Comparison of ENCODE assay signal across 8 cellular contexts in genomic region chr18:58785171-58785805, GRCh38.
A peak's percentile ranks its signal among the peaks of the same experiment; 100 is the strongest.
DNase-seq lines count a peak whose midpoint lies in the region; ATAC-seq and TF ChIP-seq lines count a peak whose summit lies in the region.
"Had no signal": no experiment of that assay in that cellular context is flagged by ENCODE, and none has a peak within 500 bp of the region (broad histone marks: within the 10 kb centered on the region; RNA-seq: fewer than 3 reads in every experiment).

No MANE protein-coding gene starts in this region.

- H3K9me2 ChIP-seq in SK-N-SH: no peaks in the 10 kb centered on the region

- H3K9me3 Mint-ChIP-seq in stimulated activated effector memory CD8-positive, alpha-beta T cell treated with anti-CD3 and anti-CD28 coated beads, Interleukin-12 subunit alpha, Interleukin-12 subunit beta, amount 100 ng/mL, for 72 hours: no peaks in the 10 kb centered on the region
- H3K9me3 Mint-ChIP-seq: central memory CD8-positive, alpha-beta T cell had no signal

- no peak; the same call in 1 of the 2 replicates for TF ChIP-seq CTCF in SK-N-SH (IDR thresholded peaks at IDR 0.05)

- POLR2A ChIA-PET in SK-N-SH (lab: Yijun Ruan, JAX): no interaction called here

- H3K36me3 ChIP-seq in SK-N-SH (replicated peaks in 1 of 2; ENCODE audit: control insufficient read depth in 1 of 2, insufficient read depth in 2 of 2, low read length in 1 of 2): no peaks in the 10 kb centered on the region
- H3K36me3 ChIP-seq in thymus (ENCODE audit: control insufficient read depth, insufficient read depth): no peaks in the 10 kb centered on the region

- H3K9me3 ChIP-seq in SK-N-SH: no peaks in the 10 kb centered on the region
- H3K9me3 ChIP-seq in right cardiac atrium (ENCODE audit: control insufficient read depth, low read length): no peaks in the 10 kb centered on the region
- no peaks in the 10 kb centered on the region for H3K9me3 ChIP-seq in thymus (ENCODE audit: control insufficient read depth)

- H3K4me3 ChIP-seq in SK-N-SH (ENCODE audit: low read depth in 2 of 2, low read length in 1 of 2) (no peak overlapping the region), right cardiac atrium (ENCODE audit: low read length) (no peak overlapping the region), thymus (ENCODE audit: low read length) (no peak overlapping the region)

- H3K27me3 ChIP-seq in SK-N-SH (ENCODE audit: insufficient read depth) (no peaks in the 10 kb centered on the region), right cardiac atrium (ENCODE audit: control insufficient read depth, insufficient read depth) (no peaks in the 10 kb centered on the region), thymus (ENCODE audit: control insufficient read depth, insufficient read depth) (no peaks in the 10 kb centered on the region)

- H3K4me1 ChIP-seq in SK-N-SH (ENCODE audit: control insufficient read depth in 1 of 2, insufficient read depth in 2 of 2, low read depth in 1 of 2, low read length in 1 of 2) (peaks cover 2 to 14% of the 10 kb centered on the region in 2 experiments; a peak in 2 of 4 replicates), right cardiac atrium (ENCODE audit: control insufficient read depth, insufficient read depth, low read length) (peaks cover 17% of the 10 kb centered on the region), thymus (ENCODE audit: control insufficient read depth, insufficient read depth, low read length) (no peaks in the 10 kb centered on the region)

- peak in 1 of 2 experiments; percentile 44; a peak in 1 of 4 replicates for TF ChIP-seq EP300 in SK-N-SH (IDR thresholded peaks at IDR 0.05; ENCODE audit: borderline replicate concordance in 1 of 2, low read depth in 1 of 2, low read length in 1 of 2)

- no peaks in the 10 kb centered on the region for H3K79me2 ChIP-seq in SK-N-SH (ENCODE audit: insufficient read depth)

- intact Hi-C loops in right cardiac atrium (cut with DNase I): loop anchor here in 3 of 4 donors (2.0 to 10.0 kb wide), 4 partner anchors 70 to 274 kb away; partner anchors contain the start of gene ZNF532 (in 1 of the 3)

- H3K27ac ChIP-seq in SK-N-SH (ENCODE audit: low read depth in 2 of 2, low read length in 1 of 2): peak overlapping the region in 1 of 2 experiments; percentile 71; a peak in 3 of 4 replicates
- peak overlapping the region; percentile 42 for H3K27ac ChIP-seq in right cardiac atrium (ENCODE audit: low read length)
- peak overlapping the region; percentile 66 for H3K27ac ChIP-seq in thymus (ENCODE audit: low read depth)

- ATAC-seq in right cardiac atrium (no peak), GM19035 (IDR thresholded peaks at IDR 0.05; ENCODE audit: unreplicated experiment) (no peak), HG02798 (IDR thresholded peaks at IDR 0.05; ENCODE audit: poor library complexity, unreplicated experiment) (no peak)
- no peak for ATAC-seq in stimulated activated effector memory CD8-positive, alpha-beta T cell treated with anti-CD3 and anti-CD28 coated beads, Interleukin-12 subunit alpha, Interleukin-12 subunit beta, amount 100 ng/mL, for 72 hours

- H3K27ac Mint-ChIP-seq in stimulated activated effector memory CD8-positive, alpha-beta T cell treated with anti-CD3 and anti-CD28 coated beads, Interleukin-12 subunit alpha, Interleukin-12 subunit beta, amount 100 ng/mL, for 72 hours: no peak overlapping the region

- H3K9ac ChIP-seq in SK-N-SH: no peak overlapping the region; the same call in 1 of the 2 replicates

- CTCF ChIA-PET in SK-N-SH (lab: Yijun Ruan, JAX): interaction anchor here (1.9 to 6.2 kb wide), 3 partner anchors 16 to 299 kb away, joined by 5 to 75 read pairs (median 60); no protein-coding TSS in a partner anchor

- DNase-seq in HCEC 1CT (peak; percentile 74), SK-N-SH (no peak), right cardiac atrium (no peak)
- no peak for DNase-seq in stimulated activated effector memory CD8-positive, alpha-beta T cell treated with anti-CD3 and anti-CD28 coated beads, Interleukin-12 subunit alpha, Interleukin-12 subunit beta, amount 100 ng/mL, for 72 hours (ENCODE audit: low spot score in 2 of 2)

- no peaks in the 10 kb centered on the region for H3K36me3 Mint-ChIP-seq in stimulated activated effector memory CD8-positive, alpha-beta T cell treated with anti-CD3 and anti-CD28 coated beads, Interleukin-12 subunit alpha, Interleukin-12 subunit beta, amount 100 ng/mL, for 72 hours

- H2AFZ ChIP-seq in SK-N-SH (ENCODE audit: low read depth): peak overlapping the region; percentile 77; the same call in 1 of the 2 replicates

- no peak overlapping the region for H3K4me3 Mint-ChIP-seq in stimulated activated effector memory CD8-positive, alpha-beta T cell treated with anti-CD3 and anti-CD28 coated beads, Interleukin-12 subunit alpha, Interleukin-12 subunit beta, amount 100 ng/mL, for 72 hours
- H3K4me3 Mint-ChIP-seq: central memory CD8-positive, alpha-beta T cell had no signal

- 43% methylated on average over 12 of the region's 13 CpGs for WGBS in SK-N-SH (ENCODE audit: low lambda C conversion rate)
- WGBS in right cardiac atrium: 72% methylated on average over 13 of the region's 13 CpGs
- WGBS in thymus: 90% methylated on average over 13 of the region's 13 CpGs

- TF ChIP-seq RAD21 in SK-N-SH (IDR thresholded peaks at IDR 0.05; ENCODE audit: low read length): no peak

- peak overlapping the region; percentile 28; the same call in 1 of the 2 replicates for H3K4me2 ChIP-seq in SK-N-SH

- H3F3A ChIP-seq in SK-N-SH (replicated peaks; ENCODE audit: insufficient read depth): no peaks in the 10 kb centered on the region

- H4K20me1 ChIP-seq in SK-N-SH (ENCODE audit: insufficient read depth): no peaks in the 10 kb centered on the region

- peaks cover 7% of the 10 kb centered on the region for H3K4me1 Mint-ChIP-seq in stimulated activated effector memory CD8-positive, alpha-beta T cell treated with anti-CD3 and anti-CD28 coated beads, Interleukin-12 subunit alpha, Interleukin-12 subunit beta, amount 100 ng/mL, for 72 hours
- H3K4me1 Mint-ChIP-seq: central memory CD8-positive, alpha-beta T cell had no signal

TF ChIP-seq in SK-N-SH, 30 proteins besides CTCF, POLR2A, EP300 and RAD21 (continues in another document):
- TF ChIP-seq MEF2A (IDR thresholded peaks at IDR 0.05; ENCODE audit: borderline replicate concordance, low read depth) (no peak), SIN3A (IDR thresholded peaks at IDR 0.05; ENCODE audit: borderline replicate concordance, low read depth, low read length) (no peak), RCOR1 (IDR thresholded peaks at IDR 0.05; ENCODE audit: low read length) (no peak), ELF1 (IDR thresholded peaks at IDR 0.05) (no peak), GABPA (IDR thresholded peaks at IDR 0.05; ENCODE audit: low read depth) (no peak), USF2 (IDR thresholded peaks at IDR 0.05; ENCODE audit: borderline replicate concordance, low read depth, low read length) (no peak), MAX (IDR thresholded peaks at IDR 0.05; ENCODE audit: low read depth) (0 out of 2 replicates have a peak, but pooled peaks have one; percentile 22), NFIC (IDR thresholded peaks at IDR 0.05; ENCODE audit: borderline replicate concordance) (peak; percentile 48; the same call in 1 of the 2 replicates), TCF12 (IDR thresholded peaks at IDR 0.05) (peak; percentile 61; the same call in 1 of the 2 replicates), SMC3 (IDR thresholded peaks at IDR 0.05; ENCODE audit: low read depth, low read length) (no peak), RFX5 (IDR thresholded peaks at IDR 0.05; ENCODE audit: low read length) (no peak), RXRA (IDR thresholded peaks at IDR 0.05; ENCODE audit: borderline replicate concordance, low read depth) (peak; percentile 34; the same call in 1 of the 2 replicates), YY1 (IDR thresholded peaks at IDR 0.05; ENCODE audit: low read depth) (no peak), IRF3 (IDR thresholded peaks at IDR 0.05; ENCODE audit: low read depth, low read length) (no peak), JUND (IDR thresholded peaks at IDR 0.05) (peak; percentile 34), FOXJ3 (CRISPR knock-in tag; IDR thresholded peaks at IDR 0.05) (no peak), PBX3 (IDR thresholded peaks at IDR 0.05) (no peak), EZH2phosphoT487 (IDR thresholded peaks at IDR 0.05; ENCODE audit: borderline replicate concordance, low read depth) (no peak), TEAD4 (IDR thresholded peaks at IDR 0.05; ENCODE audit: borderline replicate concordance, insufficient read depth) (peak; percentile 56; the same call in 1 of the 2 replicates)
